ENCODE assay signal across 27 cellular contexts in the genomic region with DNA sequence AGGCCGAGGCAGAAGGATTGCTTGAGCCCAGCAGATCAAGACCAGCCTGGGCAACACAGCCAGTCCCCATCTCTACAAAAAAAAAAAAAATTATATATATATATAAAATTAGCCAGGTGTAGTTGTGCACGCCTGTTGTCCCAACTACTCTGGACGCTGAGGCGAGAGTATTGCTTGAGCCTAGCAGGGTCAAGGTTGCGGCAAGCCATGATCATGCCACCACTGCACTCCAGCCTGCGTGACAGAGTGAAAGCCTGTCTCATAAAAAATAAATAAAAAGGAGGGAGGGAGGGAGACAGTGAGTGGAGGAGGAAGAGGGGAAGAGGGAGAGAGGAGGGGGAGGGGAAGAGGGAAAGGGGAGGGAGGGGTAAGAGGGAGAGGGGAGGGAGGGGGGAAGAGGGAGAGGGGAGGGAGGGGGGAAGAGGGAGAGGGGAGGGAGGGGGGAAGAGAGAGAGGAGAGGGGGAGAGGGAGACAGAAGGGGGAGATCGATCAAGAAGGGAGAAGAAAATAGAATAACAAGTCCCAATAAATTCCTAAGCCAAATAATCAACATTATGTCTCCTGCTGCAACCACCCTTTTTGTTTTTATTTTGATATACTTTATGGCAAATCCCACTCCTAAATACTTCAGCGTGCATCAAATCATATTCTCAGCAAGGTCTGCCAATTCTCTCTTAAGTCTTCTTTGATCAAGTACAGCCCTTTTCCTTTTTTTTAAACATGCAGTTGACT.
"Had no signal": no experiment of that assay in that cellular context is flagged by ENCODE, and none has a peak within 500 bp of the region (broad histone marks: within the 10 kb centered on the region; RNA-seq: fewer than 3 reads in every experiment).

No MANE protein-coding gene starts in this region.

- H3K27ac ChIP-seq: body of pancreas, cardiac muscle cell, esophagus squamous epithelium, gastrocnemius medialis, sigmoid colon, upper lobe of right lung had no signal

- H3K27me3 ChIP-seq: body of pancreas, cardiac muscle cell, esophagus squamous epithelium, gastrocnemius medialis, sigmoid colon, upper lobe of right lung had no signal

- H3K4me3 ChIP-seq: body of pancreas, cardiac muscle cell, esophagus squamous epithelium, gastrocnemius medialis, sigmoid colon, smooth muscle cell, upper lobe of right lung had no signal

- H3K36me3 ChIP-seq: cardiac muscle cell, esophagus squamous epithelium, gastrocnemius medialis, sigmoid colon, upper lobe of right lung had no signal

- H3K4me3 Mint-ChIP-seq: activated B cell treated with CpG ODN at 0.5 μM for 24 hours; activated CD4-positive, alpha-beta T cell treated with anti-CD3 and anti-CD28 coated beads for 36 hours; activated naive CD8-positive, alpha-beta T cell treated with anti-CD3 and anti-CD28 coated beads for 36 hours; activated T-cell treated with anti-CD3 and anti-CD28 coated beads, Interleukin-2, amount 50 U/mL, for 24 hours; activated T-helper 17 cell treated with anti-CD3 and anti-CD28 coated beads, Interleukin-2, amount 50 U/mL, for 72 hours; endodermal cell; naive B cell; neural crest cell; T-cell had no signal

- H3K9me3 Mint-ChIP-seq: activated B cell treated with CpG ODN at 0.5 μM for 24 hours; activated naive CD8-positive, alpha-beta T cell treated with anti-CD3 and anti-CD28 coated beads for 36 hours; activated T-cell treated with anti-CD3 and anti-CD28 coated beads, Interleukin-2, amount 50 U/mL, for 24 hours; activated T-helper 17 cell treated with anti-CD3 and anti-CD28 coated beads, Interleukin-2, amount 50 U/mL, for 72 hours; endodermal cell; naive B cell; neural crest cell; T-cell had no signal

- ATAC-seq: activated CD4-positive, alpha-beta T cell treated with anti-CD3 and anti-CD28 coated beads for 36 hours; activated T-helper 17 cell treated with anti-CD3 and anti-CD28 coated beads, Interleukin-2, amount 50 U/mL, for 72 hours; body of pancreas; gastrocnemius medialis; T-cell; upper lobe of right lung had no signal

- H3K4me2 ChIP-seq: smooth muscle cell had no signal

- H3K36me3 Mint-ChIP-seq: naive B cell had no signal

- DNase-seq: activated B cell treated with CpG ODN at 0.5 μM for 24 hours; activated CD4-positive, alpha-beta T cell treated with anti-CD3 and anti-CD28 coated beads for 36 hours; activated CD4-positive, alpha-beta T cell treated with anti-CD3 and anti-CD28 coated beads, Interleukin-2, amount 50 U/mL, for 4 hours; activated CD8-positive, alpha-beta memory T cell treated with anti-CD3 and anti-CD28 coated beads for 24 hours; activated CD8-positive, alpha-beta memory T cell treated with anti-CD3 and anti-CD28 coated beads, Interleukin-2, amount 50 U/mL, for 4 hours; activated naive CD8-positive, alpha-beta T cell treated with anti-CD3 and anti-CD28 coated beads for 36 hours; activated T-cell treated with anti-CD3 and anti-CD28 coated beads, Interleukin-2, amount 50 U/mL, for 24 hours; amniotic stem cell; body of pancreas; cortex of kidney; endodermal cell; esophagus squamous epithelium; gastrocnemius medialis; hippocampal formation; naive B cell; occipital lobe; sigmoid colon; stimulated activated CD4-positive, alpha-beta T cell treated with anti-CD3 and anti-CD28 coated beads, Interleukin-15, amount 100 ng/mL, for 24 hours; stimulated activated CD8-positive, alpha-beta memory T cell treated with anti-CD3 and anti-CD28 coated beads, Interleukin-4, amount 100 ng/mL, for 48 hours; stimulated activated naive CD4-positive, alpha-beta T cell; T-cell; T-helper 9 cell; upper lobe of right lung had no signal

- H3K9me3 ChIP-seq: body of pancreas, esophagus squamous epithelium, gastrocnemius medialis, sigmoid colon, upper lobe of right lung had no signal

- H3K27me3 Mint-ChIP-seq: activated B cell treated with CpG ODN at 0.5 μM for 24 hours; activated CD4-positive, alpha-beta T cell treated with anti-CD3 and anti-CD28 coated beads for 36 hours; activated naive CD8-positive, alpha-beta T cell treated with anti-CD3 and anti-CD28 coated beads for 36 hours; activated T-cell treated with anti-CD3 and anti-CD28 coated beads, Interleukin-2, amount 50 U/mL, for 24 hours; activated T-helper 17 cell treated with anti-CD3 and anti-CD28 coated beads, Interleukin-2, amount 50 U/mL, for 72 hours; naive B cell; T-cell had no signal

- H3K27ac Mint-ChIP-seq: activated B cell treated with CpG ODN at 0.5 μM for 24 hours; activated CD4-positive, alpha-beta T cell treated with anti-CD3 and anti-CD28 coated beads for 36 hours; activated naive CD8-positive, alpha-beta T cell treated with anti-CD3 and anti-CD28 coated beads for 36 hours; activated T-cell treated with anti-CD3 and anti-CD28 coated beads, Interleukin-2, amount 50 U/mL, for 24 hours; activated T-helper 17 cell treated with anti-CD3 and anti-CD28 coated beads, Interleukin-2, amount 50 U/mL, for 72 hours; endodermal cell; T-cell had no signal
